ENCODE assay signal across 8 cellular contexts in genomic region chr1:109984190-109984455, GRCh38. TPM values are rescaled to one million over a fixed set of nuclear protein-coding genes. Genes with fewer than 3 reads are reported as not detected.
DNase-seq lines count a peak whose midpoint lies in the region; ATAC-seq and TF ChIP-seq lines count a peak whose summit lies in the region.

No MANE protein-coding gene starts in this region.

- H3K4me3 ChIP-seq in iPS-18a (ENCODE audit: low read length) (peak overlapping the region; percentile 18), testis (peak overlapping the region in 1 of 2 donors; percentile 76)

- H3K9me3 ChIP-seq in iPS-18a (ENCODE audit: control insufficient read depth, low read depth, low read length) (no peaks in the 10 kb centered on the region), testis (no peaks in the 10 kb centered on the region)

- H3K27me3 Mint-ChIP-seq in activated CD4-positive, alpha-beta memory T cell treated with anti-CD3 and anti-CD28 coated beads, Interleukin-2, amount 10 ng/mL, durations not matched to agents 7 days and 5 days, result peaks cover 6% of the 10 kb centered on the region

- H3K4me3 Mint-ChIP-seq in activated CD4-positive, alpha-beta memory T cell treated with anti-CD3 and anti-CD28 coated beads, Interleukin-2, amount 10 ng/mL, durations not matched to agents 7 days and 5 days, result peak overlapping the region; percentile 99

- TF ChIP-seq POLR2A in testis (IDR thresholded peaks at IDR 0.05), result no peak

- CTCF ChIA-PET in activated CD4-positive, alpha-beta memory T cell treated with anti-CD3 and anti-CD28 coated beads, Interleukin-2, amount 10 ng/mL, durations not matched to agents 7 days and 5 days (lab: Charles Lee), result interaction anchor here (0.8 to 14.6 kb wide), 50 partner anchors 10 to 706 kb away, joined by 3 to 655 read pairs (median 7); partner anchors contain the start of genes AMPD2, CSF1, GNAI3 and GNAT2

- peaks cover 19% of the 10 kb centered on the region for H3K4me1 ChIP-seq in iPS-18a (ENCODE audit: control insufficient read depth, low read depth, low read length)
- H3K4me1 ChIP-seq in testis, result peaks cover 29% of the 10 kb centered on the region

- peak overlapping the region; percentile 84 for H3K27ac Mint-ChIP-seq in activated CD4-positive, alpha-beta memory T cell treated with anti-CD3 and anti-CD28 coated beads, Interleukin-2, amount 10 ng/mL, durations not matched to agents 7 days and 5 days

- WGBS in testis, 2 donors, result 5 to 10% methylated on average over 6 to 7 of the region's 7 CpGs

- peaks cover 41% of the 10 kb centered on the region for H3K4me1 Mint-ChIP-seq in activated CD4-positive, alpha-beta memory T cell treated with anti-CD3 and anti-CD28 coated beads, Interleukin-2, amount 10 ng/mL, durations not matched to agents 7 days and 5 days

- ATAC-seq in GM18511 (IDR thresholded peaks at IDR 0.05; ENCODE audit: unreplicated experiment), result no peak
- no peak for ATAC-seq in HG03432 (IDR thresholded peaks at IDR 0.05; ENCODE audit: unreplicated experiment)

- H3K27me3 ChIP-seq in iPS-18a (ENCODE audit: control insufficient read depth, insufficient read depth, low read length) (no peaks in the 10 kb centered on the region), testis (no peaks in the 10 kb centered on the region)

- no peaks in the 10 kb centered on the region for H3K9me3 Mint-ChIP-seq in activated CD4-positive, alpha-beta memory T cell treated with anti-CD3 and anti-CD28 coated beads, Interleukin-2, amount 10 ng/mL, durations not matched to agents 7 days and 5 days

- H3K36me3 ChIP-seq in iPS-18a (ENCODE audit: control insufficient read depth, low read depth, low read length) (no peaks in the 10 kb centered on the region), testis (ENCODE audit: low read depth, missing control alignments) (no peaks in the 10 kb centered on the region)

- H3K27ac ChIP-seq in iPS-18a (ENCODE audit: low read length) (no peak overlapping the region), testis (peak overlapping the region; percentile 93 to 98)

- intact Hi-C loops in testis (cut with DNase I; ENCODE audit: low total_unique reads), result loop anchor here (2.0 to 10.0 kb wide), 4 partner anchors 192 to 439 kb away; partner anchors contain the start of gene GNAI3

- DNase-seq in NCI-H748 (lab: John Stamatoyannopoulos, UW; ENCODE audit: unreplicated experiment) (peak; percentile 58), NCI-H748 treated with DMSO at 0.1 percent for 48 hours (lab: John Stamatoyannopoulos, UW) (no peak), testis (no peak), OCI-M2 (lab: John Stamatoyannopoulos, UW; ENCODE audit: unreplicated experiment) (no peak)
- no peak for DNase-seq in activated CD4-positive, alpha-beta memory T cell treated with anti-CD3 and anti-CD28 coated beads, Interleukin-2, amount 10 ng/mL, durations not matched to agents 7 days and 5 days

- no peak for TF ChIP-seq CTCF in testis (IDR thresholded peaks at IDR 0.05)

- peaks cover 15% of the 10 kb centered on the region for H3K36me3 Mint-ChIP-seq in activated CD4-positive, alpha-beta memory T cell treated with anti-CD3 and anti-CD28 coated beads, Interleukin-2, amount 10 ng/mL, durations not matched to agents 7 days and 5 days (ENCODE audit: low read depth)

- POLR2A ChIA-PET in activated CD4-positive, alpha-beta memory T cell treated with anti-CD3 and anti-CD28 coated beads, Interleukin-2, amount 10 ng/mL, durations not matched to agents 7 days and 5 days (lab: Charles Lee), result interaction anchor here (0.9 to 4.8 kb wide), 26 partner anchors 12 to 631 kb away, joined by 3 to 71 read pairs (median 5); partner anchors contain the start of genes GNAI3, GSTM4 and STRIP1

- H3K9ac ChIP-seq in iPS-18a (ENCODE audit: low read length), result peak overlapping the region; percentile 22

RNA-seq across cellular contexts. Expression of gene AHCYL1, which starts 0.4 kb away (rescaled TPM):
- total RNA-seq in activated CD4-positive, alpha-beta memory T cell treated with anti-CD3 and anti-CD28 coated beads, Interleukin-2, amount 10 ng/mL, durations not matched to agents 7 days and 5 days, result 10 to 100 TPM; 56.5 to 57.0 TPM
- total RNA-seq in testis, result 10 to 100 TPM; 48.5 to 59.1 TPM
- polyA plus RNA-seq in testis (ENCODE audit: insufficient read depth, low read depth, low replicate concordance), result 64.3 TPM

RNA-seq across cellular contexts. Expression of gene STRIP1, which starts 50.3 kb away (rescaled TPM):
- 10 to 100 TPM; 34.1 to 34.7 TPM for total RNA-seq in activated CD4-positive, alpha-beta memory T cell treated with anti-CD3 and anti-CD28 coated beads, Interleukin-2, amount 10 ng/mL, durations not matched to agents 7 days and 5 days
- total RNA-seq in testis, result 100 to 1,000 TPM in 1 of 2 donors, 10 to 100 TPM in 1; 85.8 to 103 TPM
- 49.9 TPM for polyA plus RNA-seq in testis (ENCODE audit: insufficient read depth, low read depth, low replicate concordance)
